In the genomic region with DNA sequence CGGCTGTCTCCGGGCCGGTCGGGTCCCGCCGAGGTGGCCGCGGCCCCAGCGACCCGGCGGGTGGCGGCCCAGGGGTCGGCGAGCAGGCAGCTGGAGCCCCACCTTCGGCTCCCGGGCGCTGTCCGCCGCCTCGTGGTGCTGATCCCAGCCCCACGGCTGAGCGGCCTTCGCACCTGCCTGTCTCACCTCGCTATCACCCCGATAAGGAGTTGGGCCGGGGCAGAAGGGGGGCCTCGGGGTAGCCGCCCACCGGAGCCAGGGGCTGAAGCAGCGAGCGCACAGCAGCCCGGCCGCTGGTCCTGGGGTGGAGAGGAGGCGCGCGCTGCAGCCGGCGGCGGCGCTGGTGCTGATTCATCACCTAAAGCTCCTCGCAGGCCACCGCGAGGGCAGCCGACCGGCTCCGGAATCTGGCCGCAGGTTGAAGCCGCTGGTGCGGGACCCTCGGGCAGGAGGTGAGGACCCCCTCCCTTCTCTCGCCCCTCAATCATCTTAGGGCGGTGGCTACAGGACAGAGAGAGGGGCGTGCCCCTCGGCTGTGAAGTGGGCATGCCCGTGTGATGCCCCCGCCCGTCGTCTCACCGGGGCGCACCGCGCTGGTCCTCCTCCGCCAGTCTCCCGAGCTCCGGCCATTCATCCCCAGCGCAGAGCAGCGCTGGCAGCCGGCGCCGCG, we compare ENCODE assay signal across 7 cellular contexts. TPM values are rescaled to one million over a fixed set of nuclear protein-coding genes. Genes with fewer than 3 reads are reported as not detected.
A peak's percentile ranks its signal among the peaks of the same experiment; 100 is the strongest.
DNase-seq lines count a peak whose midpoint lies in the region; ATAC-seq and TF ChIP-seq lines count a peak whose summit lies in the region.

No MANE protein-coding gene starts in this region.

- DNase-seq in GM19240 (ENCODE audit: insufficient read length, low spot score) (peak; percentile 26), NCI-H2227 (lab: John Stamatoyannopoulos, UW; ENCODE audit: unreplicated experiment) (peak; percentile 80), ascending aorta (ENCODE audit: low spot score in 2 of 2) (no peak), DMS114 treated with DMSO at 0.1 percent for 48 hours (lab: John Stamatoyannopoulos, UW; ENCODE audit: unreplicated experiment) (no peak)
- peak; percentile 34 for DNase-seq in stimulated activated CD4-positive, alpha-beta T cell treated with anti-CD3 and anti-CD28 coated beads, Interleukin-12 subunit alpha, Interleukin-12 subunit beta, amount 100 ng/mL, for 4 hours

- H3K9me3 ChIP-seq in ascending aorta: no peaks in the 10 kb centered on the region
- H3K9me3 ChIP-seq in iPS-20b (ENCODE audit: insufficient read depth, low read depth, low read length): no peaks in the 10 kb centered on the region

- ATAC-seq in GM19463 (IDR thresholded peaks at IDR 0.05; ENCODE audit: unreplicated experiment): no peak

- H3K27me3 ChIP-seq in ascending aorta (peaks cover 8% of the 10 kb centered on the region), iPS-20b (ENCODE audit: insufficient read depth, low read length) (peaks cover 87% of the 10 kb centered on the region)

- intact Hi-C loops in ascending aorta (cut with DNase I): no loop called here

- H3K27ac ChIP-seq in ascending aorta (no peak overlapping the region), iPS-20b (ENCODE audit: low read length) (no peak overlapping the region)

- peaks cover 14 to 22% of the 10 kb centered on the region in 2 donors for H3K4me1 ChIP-seq in ascending aorta
- H3K4me1 ChIP-seq in iPS-20b (ENCODE audit: insufficient read depth, low read length): no peaks in the 10 kb centered on the region

- peak overlapping the region; percentile 55 to 58 for H3K4me3 ChIP-seq in ascending aorta
- peak overlapping the region; percentile 63; the same call in 1 of the 2 replicates for H3K4me3 ChIP-seq in iPS-20b (ENCODE audit: low read length)

- H3K9ac ChIP-seq in iPS-20b (ENCODE audit: low read depth, low read length): no peak overlapping the region

- no peak for TF ChIP-seq CTCF in ascending aorta (IDR thresholded peaks at IDR 0.05)

- no peaks in the 10 kb centered on the region for H3K36me3 ChIP-seq in ascending aorta
- no peaks in the 10 kb centered on the region for H3K36me3 ChIP-seq in iPS-20b (ENCODE audit: insufficient read depth, low read depth, low read length)

RNA-seq across cellular contexts. Expression of a gene that starts 0.6 kb away (rescaled TPM):
- total RNA-seq in ascending aorta: not detected

Comparison
In these comparisons a context has a peak if more than half of its experiments do, and no peak if none do; other contexts are left out.
1. DNase-seq: peak in GM19240 (single experiment), NCI-H2227 (single experiment) and stimulated activated CD4-positive, alpha-beta T cell treated with anti-CD3 and anti-CD28 coated beads, Interleukin-12 subunit alpha, Interleukin-12 subunit beta, amount 100 ng/mL, for 4 hours (single experiment); none in ascending aorta (0 of 2) and DMS114 treated with DMSO at 0.1 percent for 48 hours (single experiment).